20 cellular contexts compared by ENCODE assay signal in genomic region chr1:116806671-116807070, GRCh38. TPM values are rescaled to one million over a fixed set of nuclear protein-coding genes. Genes with fewer than 3 reads are reported as not detected.
DNase-seq lines count a peak whose midpoint lies in the region; ATAC-seq, FAIRE-seq and TF ChIP-seq lines count a peak whose summit lies in the region.
"Had no signal": no experiment of that assay in that cellular context is flagged by ENCODE, and none has a peak within 500 bp of the region (broad histone marks: within the 10 kb centered on the region; RNA-seq: fewer than 3 reads in every experiment).

No MANE protein-coding gene starts in this region.

- FAIRE-seq in K562 (lab: Jason Lieb, UNC) = no peak

- peaks cover 40% of the 10 kb centered on the region for H3K36me3 Mint-ChIP-seq in activated CD4-positive, alpha-beta T cell treated with anti-CD3 and anti-CD28 coated beads for 36 hours (ENCODE audit: low read depth)
- peaks cover 7% of the 10 kb centered on the region for H3K36me3 Mint-ChIP-seq in T-helper 1 cell treated with Interleukin-12 subunit alpha and Interleukin-12 subunit beta and Interleukin-4 antibody, amounts not matched to agents 30 μg/mL and 1 μg/mL, for 36 hours (ENCODE audit: low read depth)
- no peaks in the 10 kb centered on the region for H3K36me3 Mint-ChIP-seq in osteocyte (ENCODE audit: unreplicated experiment)

- H3K4me3 ChIP-seq in K562 (no peak overlapping the region), upper lobe of right lung (no peak overlapping the region)

- no peaks in the 10 kb centered on the region for H3K27me3 ChIP-seq in K562 (ENCODE audit: control insufficient read depth in 2 of 2, insufficient read depth in 2 of 2, low read length in 2 of 2)
- no peaks in the 10 kb centered on the region for H3K27me3 ChIP-seq in upper lobe of right lung
- H3K27me3 ChIP-seq: BE2C had no signal

- no peaks in the 10 kb centered on the region for H3K9me1 ChIP-seq in K562 (ENCODE audit: control insufficient read depth, insufficient read depth, low read length)

- H3K4me1 Mint-ChIP-seq in activated CD4-positive, alpha-beta T cell treated with anti-CD3 and anti-CD28 coated beads for 36 hours = peaks cover 85% of the 10 kb centered on the region
- H3K4me1 Mint-ChIP-seq in T-helper 1 cell treated with Interleukin-12 subunit alpha and Interleukin-12 subunit beta and Interleukin-4 antibody, amounts not matched to agents 30 μg/mL and 1 μg/mL, for 36 hours (ENCODE audit: low read depth) = peaks cover 83% of the 10 kb centered on the region
- H3K4me1 Mint-ChIP-seq in osteocyte (ENCODE audit: unreplicated experiment) = no peaks in the 10 kb centered on the region

- peak overlapping the region in 1 of 2 experiments; percentile 28; a peak in 1 of 4 replicates for H3K9ac ChIP-seq in K562 (ENCODE audit: insufficient read depth in 1 of 2, low read depth in 2 of 2, low read length in 2 of 2)

- no peak for TF ChIP-seq EP300 in K562 (IDR thresholded peaks at IDR 0.05; ENCODE audit: low read length)

- H3K27me3 Mint-ChIP-seq in activated CD4-positive, alpha-beta T cell treated with anti-CD3 and anti-CD28 coated beads for 36 hours = no peaks in the 10 kb centered on the region
- H3K27me3 Mint-ChIP-seq in T-helper 1 cell treated with Interleukin-12 subunit alpha and Interleukin-12 subunit beta and Interleukin-4 antibody, amounts not matched to agents 30 μg/mL and 1 μg/mL, for 36 hours (ENCODE audit: low read depth) = no peaks in the 10 kb centered on the region
- H3K27me3 Mint-ChIP-seq in osteocyte (ENCODE audit: unreplicated experiment) = peaks cover 29% of the 10 kb centered on the region

- TF ChIP-seq POLR2A in K562 (conservative IDR thresholded peaks at IDR 0.05) = no peak

- peak overlapping the region; percentile 85 for H3K4me3 Mint-ChIP-seq in activated CD4-positive, alpha-beta T cell treated with anti-CD3 and anti-CD28 coated beads for 36 hours
- H3K4me3 Mint-ChIP-seq in T-helper 1 cell treated with Interleukin-12 subunit alpha and Interleukin-12 subunit beta and Interleukin-4 antibody, amounts not matched to agents 30 μg/mL and 1 μg/mL, for 36 hours = peak overlapping the region; percentile 78
- H3K4me3 Mint-ChIP-seq in osteocyte (ENCODE audit: unreplicated experiment) = no peak overlapping the region

- no peak for ATAC-seq in activated CD4-positive, alpha-beta T cell treated with anti-CD3 and anti-CD28 coated beads for 36 hours
- ATAC-seq in K562 (no peak), upper lobe of right lung (no peak)
- ATAC-seq: HCT116, right cardiac atrium had no signal

- H3K4me2 ChIP-seq in K562 (ENCODE audit: insufficient read depth, low read length) = no peak overlapping the region

- CTCF ChIA-PET in activated CD4-positive, alpha-beta T cell treated with anti-CD3 and anti-CD28 coated beads for 36 hours (lab: Charles Lee) = interaction anchor here (0.7 to 2.5 kb wide), 14 partner anchors 8 to 258 kb away, joined by 3 to 14 read pairs (median 6); partner anchors contain the start of gene CD2
- CTCF ChIA-PET in K562 (lab: Yijun Ruan, JAX; ENCODE audit: low intra/inter-chr PET ratio) = no interaction called here

- H3K36me3 ChIP-seq in K562 (ENCODE audit: control insufficient read depth, insufficient read depth, low read length) (no peaks in the 10 kb centered on the region), upper lobe of right lung (no peaks in the 10 kb centered on the region)
- H3K36me3 ChIP-seq: BE2C had no signal

- no peak overlapping the region for H3K27ac ChIP-seq in K562 (ENCODE audit: extremely low read depth, low read depth, low read length)
- H3K27ac ChIP-seq in upper lobe of right lung = no peak overlapping the region
- H3K27ac ChIP-seq: 22Rv1 had no signal

- no peaks in the 10 kb centered on the region for H4K20me1 ChIP-seq in K562 (replicated peaks; ENCODE audit: control insufficient read depth, insufficient read depth, low read length)

- in situ Hi-C loops in K562 (cut with MboI) = no loop called here

- BruUV-seq in K562 (replicated peaks; lab: Mats Ljungman, UMichigan) = no TSS peak

- no peak for DNase-seq in activated CD4-positive, alpha-beta T cell treated with anti-CD3 and anti-CD28 coated beads for 36 hours
- no peak for DNase-seq in activated CD4-positive, alpha-beta T cell treated with anti-CD3 and anti-CD28 coated beads, Interleukin-2, amount 50 U/mL, for 1 hour
- DNase-seq in K562 (ENCODE audit: extremely low read depth in 1 of 4, low spot score in 3 of 4) = no peak
- peak; percentile 53 for DNase-seq in stimulated activated CD8-positive, alpha-beta memory T cell treated with anti-CD3 and anti-CD28 coated beads, Interleukin-4, amount 100 ng/mL, for 48 hours
- DNase-seq in osteocyte (ENCODE audit: extremely low spot score, unreplicated experiment) = no peak
- no peak for DNase-seq in upper lobe of right lung
- DNase-seq in mucosa of gallbladder (ENCODE audit: low spot score) = no peak
- DNase-seq: BE2C, DMS53, mesendoderm, NCI-H2029 treated with DMSO at 0.1 percent for 48 hours, NCI-H510A treated with DMSO at 0.1 percent for 48 hours, right cardiac atrium, SIG-M5, T1000 had no signal

- no peaks in the 10 kb centered on the region for H3K79me2 ChIP-seq in K562 (ENCODE audit: control insufficient read depth, insufficient read depth, low read length)

- H3K9me3 Mint-ChIP-seq in activated CD4-positive, alpha-beta T cell treated with anti-CD3 and anti-CD28 coated beads for 36 hours (ENCODE audit: low read depth) = peaks cover 3% of the 10 kb centered on the region
- peaks cover 1% of the 10 kb centered on the region for H3K9me3 Mint-ChIP-seq in T-helper 1 cell treated with Interleukin-12 subunit alpha and Interleukin-12 subunit beta and Interleukin-4 antibody, amounts not matched to agents 30 μg/mL and 1 μg/mL, for 36 hours
- peaks cover 1% of the 10 kb centered on the region for H3K9me3 Mint-ChIP-seq in osteocyte (ENCODE audit: unreplicated experiment)

- intact Hi-C loops in activated CD4-positive, alpha-beta T cell treated with anti-CD3 and anti-CD28 coated beads for 36 hours (cut with DNase I, micrococcal nuclease) = loop anchor here (1.0 to 5.0 kb wide), 5 partner anchors 34 to 561 kb away; partner anchors contain the start of gene MAN1A2 (in 1 of the 2)
- intact Hi-C loops in K562 (cut with micrococcal nuclease) = no loop called here
- intact Hi-C loops in upper lobe of right lung (cut with DNase I) = no loop called here

- POLR2A ChIA-PET in activated CD4-positive, alpha-beta T cell treated with anti-CD3 and anti-CD28 coated beads for 36 hours (lab: Charles Lee) = interaction anchor here (0.6 to 5.5 kb wide), 12 partner anchors 8 to 268 kb away, joined by 3 to 72 read pairs (median 7); partner anchors contain the start of genes CD2 and TTF2
- POLR2A ChIA-PET in K562 (lab: Yijun Ruan, JAX) = interaction anchor here (0.5 kb wide), 1 partner anchor 329 kb away, joined by 3 read pairs; no protein-coding TSS in a partner anchor

- H3K9me3 ChIP-seq in K562 (replicated peaks; ENCODE audit: control insufficient read depth, insufficient read depth, low read depth, low read length) = no peaks in the 10 kb centered on the region; the same call in 1 of the 2 replicates
- H3K9me3 ChIP-seq in upper lobe of right lung = no peaks in the 10 kb centered on the region
- H3K9me3 ChIP-seq: BE2C had no signal

- H2AFZ ChIP-seq in K562 (ENCODE audit: low read depth, low read length) = peak overlapping the region; percentile 20

- TF ChIP-seq CTCF in K562 (IDR thresholded peaks at IDR 0.05 in 2 of 3, conservative IDR thresholded peaks at IDR 0.05 in 1 of 3; ENCODE audit: insufficient read depth in 2 of 3, low read depth in 1 of 3, low read length in 3 of 3) (no peak), osteocyte (IDR thresholded peaks at IDR 0.05) (no peak), upper lobe of right lung (IDR thresholded peaks at IDR 0.05) (no peak)

- TF ChIP-seq RAD21 in K562 (CRISPR knock-in tag; conservative IDR thresholded peaks at IDR 0.05 in 1 of 2, IDR thresholded peaks at IDR 0.05 in 1 of 2) = no peak

- H3K27ac Mint-ChIP-seq in activated CD4-positive, alpha-beta T cell treated with anti-CD3 and anti-CD28 coated beads for 36 hours = peak overlapping the region; percentile 94
- peak overlapping the region; percentile 98 for H3K27ac Mint-ChIP-seq in T-helper 1 cell treated with Interleukin-12 subunit alpha and Interleukin-12 subunit beta and Interleukin-4 antibody, amounts not matched to agents 30 μg/mL and 1 μg/mL, for 36 hours
- no peak overlapping the region for H3K27ac Mint-ChIP-seq in osteocyte (ENCODE audit: unreplicated experiment)

- WGBS in K562 (ENCODE audit: insufficient coverage, low coverage, missing lambda C conversion rate) = 40% methylated on average over 4 of the region's 4 CpGs

- H3K4me1 ChIP-seq in K562 (replicated peaks in 1 of 2; ENCODE audit: control insufficient read depth in 2 of 2, insufficient read depth in 2 of 2, low read length in 2 of 2) (peaks cover 0 to 6% of the 10 kb centered on the region in 2 experiments; a peak in 1 of 5 replicates), upper lobe of right lung (no peaks in the 10 kb centered on the region)
- H3K4me1 ChIP-seq: BE2C had no signal

TF ChIP-seq in K562, 482 proteins besides CTCF, POLR2A, EP300 and RAD21 (continues in another document):
- TF ChIP-seq HCFC1 (IDR thresholded peaks at IDR 0.05; ENCODE audit: low read depth, low read length) = no peak

RNA-seq across cellular contexts. Expression of gene CD2, which starts 52.4 kb away (rescaled TPM):
- total RNA-seq in activated CD4-positive, alpha-beta T cell treated with anti-CD3 and anti-CD28 coated beads for 36 hours = 100 to 1,000 TPM; 287 to 291 TPM
- total RNA-seq in K562 (2011; cell fraction: chromatin; rRNA removed; ENCODE audit: low replicate concordance) = not detected in 2 replicates
- total RNA-seq in K562 (2011; cell fraction: nucleolus; rRNA removed) = not detected in 2 replicates
- total RNA-seq in K562 (2011; cell fraction: nucleoplasm; rRNA removed) = not detected in 2 replicates
- total RNA-seq in K562 (2014; rRNA removed) (not detected in 2 replicates), K562 (2014; rRNA removed; fragmentation: Illumina TruSeq; extraction: Trizol) (not detected in 2 replicates), K562 (2015; rRNA removed; fragmentation: Illumina TruSeq; extraction: Trizol) (not detected in 2 replicates), K562 (2021) (0.16 and 0.29 TPM in 2 replicates), osteocyte (not detected in 2 replicates), upper lobe of right lung (11.4 TPM), mucosa of gallbladder (12.5 TPM)
- polyA plus RNA-seq in K562 (2011; rRNA removed) (not detected in 2 replicates), K562 (2014; fragmentation: Illumina TruSeq; extraction: Trizol) (0.07 TPM in 1 of 2 replicates, not detected in the other), K562 (2014; fragmentation: Nextera tagmentation; extraction: Ambion mirVana) (not detected), K562 (2014; rRNA removed) (not detected in 2 replicates)
- not detected in 2 replicates for polyA plus RNA-seq in K562 (2011; cell fraction: cytosol; rRNA removed)
- polyA plus RNA-seq in K562 (2011; cell fraction: nucleus; rRNA removed) = not detected in 2 replicates
- 0.06 TPM in 1 of 2 replicates, not detected in the other for polyA plus RNA-seq in K562 (2012)
- polyA minus RNA-seq in K562 (2011; rRNA and poly(A)+ RNA removed) = not detected in 2 replicates
- polyA minus RNA-seq in K562 (2011; cell fraction: cytosol; rRNA and poly(A)+ RNA removed) = not detected in 2 replicates
- polyA minus RNA-seq in K562 (2011; cell fraction: nucleus; rRNA and poly(A)+ RNA removed) = not detected in 2 replicates
- total RNA-seq: bronchial epithelial cell had no signal
- polyA plus RNA-seq: keratinocyte had no signal

Comparison
In these comparisons a context has a peak if more than half of its experiments do, and no peak if none do; other contexts are left out.
1. RNA of gene CD2, which starts 52.4 kb away (total RNA-seq): 287 to 291 TPM in activated CD4-positive, alpha-beta T cell treated with anti-CD3 and anti-CD28 coated beads for 36 hours; 12.5 TPM in mucosa of gallbladder (single experiment), 11.4 TPM in upper lobe of right lung (single experiment), 0.16 to 0.29 TPM in K562 and not detected in osteocyte; every median in the first group is over 10 times any median in the second.
2. intact Hi-C loops: an anchor here in activated CD4-positive, alpha-beta T cell treated with anti-CD3 and anti-CD28 coated beads for 36 hours (1.0 to 5.0 kb wide); none called in K562 and upper lobe of right lung.